Comparison of ENCODE assay signal across 23 cellular contexts in the genomic region with DNA sequence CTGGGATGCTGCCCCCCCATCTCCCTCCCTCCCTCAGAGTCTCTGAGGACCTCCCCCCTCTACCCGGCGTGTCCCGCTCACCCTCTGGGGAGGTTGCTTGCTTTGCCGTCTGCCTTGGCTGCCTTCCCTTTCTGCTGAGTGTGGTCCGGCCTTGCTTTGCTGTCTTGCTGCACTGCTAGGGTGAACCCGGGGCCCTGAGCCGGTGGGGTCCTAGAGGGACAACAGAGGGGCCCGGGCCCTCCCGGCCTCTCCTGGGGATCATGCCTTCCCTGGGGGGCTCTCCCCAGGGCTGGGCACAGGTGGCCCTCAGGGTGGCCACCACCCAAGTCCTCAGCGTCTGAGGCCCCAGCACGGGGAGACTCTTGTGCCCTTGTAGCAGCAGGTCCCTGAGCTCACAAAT. TPM values are rescaled to one million over a fixed set of nuclear protein-coding genes. Genes with fewer than 3 reads are reported as not detected.
"Had no signal": no experiment of that assay in that cellular context is flagged by ENCODE, and none has a peak within 500 bp of the region (broad histone marks: within the 10 kb centered on the region; RNA-seq: fewer than 3 reads in every experiment).

No MANE protein-coding gene starts in this region.

- H3K27ac Mint-ChIP-seq: activated naive CD4-positive, alpha-beta T cell treated with anti-CD3 and anti-CD28 coated beads, Interleukin-2, amount 50 U/mL, for 24 hours; activated T-cell treated with anti-CD3 and anti-CD28 coated beads, Interleukin-2, amount 50 U/mL, for 72 hours; nephron progenitor cell; stimulated activated naive CD8-positive, alpha-beta T cell treated with anti-CD3 and anti-CD28 coated beads, Interleukin-15, Interleukin-2, amounts not matched to agents 100 ng/mL and 50 ng/mL, for 24 hours had no signal

- H3K27me3 Mint-ChIP-seq: activated naive CD4-positive, alpha-beta T cell treated with anti-CD3 and anti-CD28 coated beads, Interleukin-2, amount 50 U/mL, for 24 hours; stimulated activated naive CD8-positive, alpha-beta T cell treated with anti-CD3 and anti-CD28 coated beads, Interleukin-15, Interleukin-2, amounts not matched to agents 100 ng/mL and 50 ng/mL, for 24 hours had no signal

- H3K36me3 ChIP-seq: cardiac muscle cell, suprapubic skin had no signal

- H3K4me3 ChIP-seq: cardiac muscle cell, dorsolateral prefrontal cortex, lower lobe of right lung, suprapubic skin had no signal

- H3K27me3 ChIP-seq: cardiac muscle cell, dorsolateral prefrontal cortex had no signal

- H3K27ac ChIP-seq: cardiac muscle cell, dorsolateral prefrontal cortex, lower lobe of right lung, suprapubic skin had no signal

- H3K9me3 ChIP-seq: lower lobe of right lung, suprapubic skin had no signal

- H3K4me3 Mint-ChIP-seq: activated naive CD4-positive, alpha-beta T cell treated with anti-CD3 and anti-CD28 coated beads, Interleukin-2, amount 50 U/mL, for 24 hours; activated T-cell treated with anti-CD3 and anti-CD28 coated beads, Interleukin-2, amount 50 U/mL, for 72 hours; nephron progenitor cell; stimulated activated naive CD8-positive, alpha-beta T cell treated with anti-CD3 and anti-CD28 coated beads, Interleukin-15, Interleukin-2, amounts not matched to agents 100 ng/mL and 50 ng/mL, for 24 hours had no signal

- H3K9me3 Mint-ChIP-seq: activated naive CD4-positive, alpha-beta T cell treated with anti-CD3 and anti-CD28 coated beads, Interleukin-2, amount 50 U/mL, for 24 hours; activated T-cell treated with anti-CD3 and anti-CD28 coated beads, Interleukin-2, amount 50 U/mL, for 72 hours; nephron progenitor cell; stimulated activated naive CD8-positive, alpha-beta T cell treated with anti-CD3 and anti-CD28 coated beads, Interleukin-15, Interleukin-2, amounts not matched to agents 100 ng/mL and 50 ng/mL, for 24 hours had no signal

- H3K4me1 Mint-ChIP-seq: activated naive CD4-positive, alpha-beta T cell treated with anti-CD3 and anti-CD28 coated beads, Interleukin-2, amount 50 U/mL, for 24 hours had no signal

- DNase-seq: activated CD4-positive, alpha-beta T cell treated with anti-CD3 and anti-CD28 coated beads, Interleukin-2, amount 50 U/mL, for 1 hour; activated CD8-positive, alpha-beta memory T cell treated with anti-CD3 and anti-CD28 coated beads for 24 hours; activated CD8-positive, alpha-beta memory T cell treated with anti-CD3 and anti-CD28 coated beads, Interleukin-2, amount 50 U/mL, for 48 hours; activated effector memory CD4-positive, alpha-beta T cell treated with anti-CD3 and anti-CD28 coated beads, Interleukin-2, amount 50 U/mL, for 16 hours; activated T-cell treated with anti-CD3 and anti-CD28 coated beads, Interleukin-2, amount 50 U/mL, for 72 hours; dorsolateral prefrontal cortex; glutamatergic neuron; hippocampal formation; left colon; lower lobe of right lung; midbrain; nephron progenitor cell; occipital lobe; T-helper 1 cell; T-helper 9 cell had no signal

- FAIRE-seq: islet of Langerhans had no signal

- ATAC-seq: activated T-cell treated with anti-CD3 and anti-CD28 coated beads, Interleukin-2, amount 50 U/mL, for 72 hours; left colon; lower lobe of right lung had no signal

RNA-seq across cellular contexts. Expression of a gene that starts 19.3 kb away (rescaled TPM):
- polyA plus RNA-seq: fibroblast of lung had no signal

RNA-seq across cellular contexts. Expression of a gene that starts 47.0 kb away (rescaled TPM):
- total RNA-seq: activated T-cell treated with anti-CD3 and anti-CD28 coated beads, Interleukin-2, amount 50 U/mL, for 72 hours; lower lobe of right lung; myocyte; renal cortical epithelial cell had no signal
- polyA plus RNA-seq: cardiac muscle cell had no signal
